ENCODE assay signal across 3 cellular contexts in the genomic region with DNA sequence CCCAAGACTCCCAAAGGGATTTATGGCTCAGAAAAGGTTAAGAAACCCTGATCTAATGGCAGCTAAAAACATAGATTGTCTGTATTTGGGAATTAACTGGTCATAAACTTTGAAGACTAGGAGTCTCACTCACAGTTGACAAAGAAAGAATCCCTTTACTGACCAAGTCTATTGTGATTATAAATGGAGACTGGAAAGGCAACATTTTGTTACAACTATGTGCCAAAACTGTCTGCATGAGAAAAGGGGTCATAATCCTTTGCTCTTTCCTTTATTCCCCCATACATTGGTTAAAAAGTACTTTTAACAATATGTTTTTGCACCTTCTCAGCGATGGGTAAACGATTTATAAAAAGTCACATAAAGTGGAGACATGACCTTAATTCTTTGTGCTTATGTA.
TF ChIP-seq lines count a peak whose summit lies in the region.

No MANE protein-coding gene starts in this region.

TF ChIP-seq in SK-N-SH, 30 proteins besides CTCF, POLR2A, EP300 and RAD21 (continued from another document):
- TF ChIP-seq TEAD4 (IDR thresholded peaks at IDR 0.05; ENCODE audit: borderline replicate concordance, insufficient read depth) (no peak), POLR2AphosphoS5 (IDR thresholded peaks at IDR 0.05; ENCODE audit: low read depth, low read length) (no peak), ELF1 (IDR thresholded peaks at IDR 0.05) (no peak), USF2 (IDR thresholded peaks at IDR 0.05; ENCODE audit: borderline replicate concordance, low read depth, low read length) (no peak), TCF12 (IDR thresholded peaks at IDR 0.05) (no peak), TAF1 (IDR thresholded peaks at IDR 0.05; ENCODE audit: borderline replicate concordance, low read depth, low read length) (no peak), MEF2A (IDR thresholded peaks at IDR 0.05; ENCODE audit: borderline replicate concordance, low read depth) (no peak), FOXJ3 (CRISPR knock-in tag; IDR thresholded peaks at IDR 0.05) (no peak), USF1 (IDR thresholded peaks at IDR 0.05; ENCODE audit: borderline replicate concordance, low read depth) (no peak), MXI1 (IDR thresholded peaks at IDR 0.05; ENCODE audit: low read depth, low read length) (no peak), PBX3 (IDR thresholded peaks at IDR 0.05) (no peak), RFX5 (IDR thresholded peaks at IDR 0.05; ENCODE audit: low read length) (no peak)

TF ChIP-seq in SK-N-SH treated with all-trans-retinoic acid at 6 μM for 48 hours, 23 proteins besides CTCF, POLR2A, EP300 and RAD21 (continued from another document):
- TF ChIP-seq PATZ1 (CRISPR knock-in tag; IDR thresholded peaks at IDR 0.05; ENCODE audit: borderline replicate concordance) (no peak), ZFP3 (CRISPR knock-in tag; IDR thresholded peaks at IDR 0.05) (no peak), OSR1 (CRISPR knock-in tag; IDR thresholded peaks at IDR 0.05) (no peak), ZNF565 (CRISPR knock-in tag; conservative IDR thresholded peaks at IDR 0.05; ENCODE audit: low read depth) (no peak), GLIS3 (CRISPR knock-in tag; IDR thresholded peaks at IDR 0.05) (no peak), BACH2 (CRISPR knock-in tag; IDR thresholded peaks at IDR 0.05; ENCODE audit: borderline replicate concordance) (no peak), CSRNP3 (CRISPR knock-in tag; IDR thresholded peaks at IDR 0.05) (no peak), ARNTL (CRISPR knock-in tag; IDR thresholded peaks at IDR 0.05; ENCODE audit: borderline replicate concordance, low read depth) (no peak), RARB (CRISPR knock-in tag; IDR thresholded peaks at IDR 0.05) (no peak), ZC3H10 (CRISPR knock-in tag; IDR thresholded peaks at IDR 0.05) (no peak), ZNF8 (CRISPR knock-in tag; IDR thresholded peaks at IDR 0.05) (no peak)
- TF ChIP-seq, protein P1, sequence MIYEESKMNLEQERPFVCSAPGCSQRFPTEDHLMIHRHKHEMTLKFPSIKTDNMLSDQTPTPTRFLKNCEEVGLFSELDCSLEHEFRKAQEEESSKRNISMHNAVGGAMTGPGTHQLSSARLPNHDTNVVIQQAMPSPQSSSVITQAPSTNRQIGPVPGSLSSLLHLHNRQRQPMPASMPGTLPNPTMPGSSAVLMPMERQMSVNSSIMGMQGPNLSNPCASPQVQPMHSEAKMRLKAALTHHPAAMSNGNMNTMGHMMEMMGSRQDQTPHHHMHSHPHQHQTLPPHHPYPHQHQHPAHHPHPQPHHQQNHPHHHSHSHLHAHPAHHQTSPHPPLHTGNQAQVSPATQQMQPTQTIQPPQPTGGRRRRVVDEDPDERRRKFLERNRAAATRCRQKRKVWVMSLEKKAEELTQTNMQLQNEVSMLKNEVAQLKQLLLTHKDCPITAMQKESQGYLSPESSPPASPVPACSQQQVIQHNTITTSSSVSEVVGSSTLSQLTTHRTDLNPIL (CRISPR knock-in tag; IDR thresholded peaks at IDR 0.05; ENCODE audit: low read depth): no peak

TF ChIP-seq in WTC11, 78 proteins besides CTCF, POLR2A, EP300 and RAD21 (continued from another document):
- TF ChIP-seq, protein P2, sequence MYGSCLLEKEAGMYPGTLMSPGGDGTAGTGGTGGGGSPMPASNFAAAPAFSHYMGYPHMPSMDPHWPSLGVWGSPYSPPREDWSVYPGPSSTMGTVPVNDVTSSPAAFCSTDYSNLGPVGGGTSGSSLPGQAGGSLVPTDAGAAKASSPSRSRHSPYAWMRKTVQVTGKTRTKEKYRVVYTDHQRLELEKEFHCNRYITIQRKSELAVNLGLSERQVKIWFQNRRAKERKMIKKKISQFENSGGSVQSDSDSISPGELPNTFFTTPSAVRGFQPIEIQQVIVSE (CRISPR knock-in tag; IDR thresholded peaks at IDR 0.05; ENCODE audit: borderline replicate concordance): no peak
- TF ChIP-seq, protein P3, sequence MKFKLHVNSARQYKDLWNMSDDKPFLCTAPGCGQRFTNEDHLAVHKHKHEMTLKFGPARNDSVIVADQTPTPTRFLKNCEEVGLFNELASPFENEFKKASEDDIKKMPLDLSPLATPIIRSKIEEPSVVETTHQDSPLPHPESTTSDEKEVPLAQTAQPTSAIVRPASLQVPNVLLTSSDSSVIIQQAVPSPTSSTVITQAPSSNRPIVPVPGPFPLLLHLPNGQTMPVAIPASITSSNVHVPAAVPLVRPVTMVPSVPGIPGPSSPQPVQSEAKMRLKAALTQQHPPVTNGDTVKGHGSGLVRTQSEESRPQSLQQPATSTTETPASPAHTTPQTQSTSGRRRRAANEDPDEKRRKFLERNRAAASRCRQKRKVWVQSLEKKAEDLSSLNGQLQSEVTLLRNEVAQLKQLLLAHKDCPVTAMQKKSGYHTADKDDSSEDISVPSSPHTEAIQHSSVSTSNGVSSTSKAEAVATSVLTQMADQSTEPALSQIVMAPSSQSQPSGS (CRISPR knock-in tag; IDR thresholded peaks at IDR 0.05; ENCODE audit: borderline replicate concordance, low read depth): no peak
- no peak for TF ChIP-seq ZBTB21 (CRISPR knock-in tag; IDR thresholded peaks at IDR 0.05; ENCODE audit: borderline replicate concordance)
- TF ChIP-seq, protein P4, sequence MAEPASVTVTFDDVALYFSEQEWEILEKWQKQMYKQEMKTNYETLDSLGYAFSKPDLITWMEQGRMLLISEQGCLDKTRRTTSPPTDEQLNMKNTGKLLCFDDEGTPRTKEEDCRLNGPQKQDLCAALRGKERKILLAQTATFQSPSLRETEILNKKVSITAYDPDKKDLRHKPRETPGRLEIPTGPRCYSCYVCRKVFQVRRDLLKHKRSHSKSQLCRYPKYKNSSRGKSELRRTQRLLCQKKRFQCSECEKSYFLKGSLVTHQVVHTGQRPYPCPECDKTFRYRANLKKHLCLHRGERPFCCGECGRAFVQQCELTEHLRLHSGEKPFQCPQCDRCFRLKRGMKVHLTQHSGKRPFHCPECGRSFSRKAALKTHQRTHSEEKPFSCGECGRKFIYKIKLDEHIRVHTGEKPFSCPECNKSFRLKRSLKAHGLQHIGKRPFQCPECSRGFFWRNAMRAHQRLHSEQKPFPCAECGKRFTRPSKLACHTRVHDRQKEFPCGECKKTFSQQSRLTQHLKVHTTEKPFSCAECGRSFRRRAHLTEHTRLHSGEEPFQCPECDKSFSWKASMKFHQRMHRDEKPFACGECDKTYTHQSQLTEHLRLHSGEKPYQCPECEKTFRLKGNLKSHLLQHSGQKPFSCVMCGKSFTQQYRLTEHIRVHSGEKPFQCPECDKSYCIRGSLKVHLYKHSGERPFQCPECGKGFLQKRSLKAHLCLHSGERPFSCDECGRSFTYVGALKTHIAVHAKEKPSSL (CRISPR knock-in tag; conservative IDR thresholded peaks at IDR 0.05): no peak
- no peak for TF ChIP-seq EMX1 (CRISPR knock-in tag; IDR thresholded peaks at IDR 0.05)
- TF ChIP-seq ESRRA (CRISPR knock-in tag; IDR thresholded peaks at IDR 0.05; ENCODE audit: borderline replicate concordance): no peak
- no peak for TF ChIP-seq GABPB1 (CRISPR knock-in tag; IDR thresholded peaks at IDR 0.05)
- TF ChIP-seq, protein P5, sequence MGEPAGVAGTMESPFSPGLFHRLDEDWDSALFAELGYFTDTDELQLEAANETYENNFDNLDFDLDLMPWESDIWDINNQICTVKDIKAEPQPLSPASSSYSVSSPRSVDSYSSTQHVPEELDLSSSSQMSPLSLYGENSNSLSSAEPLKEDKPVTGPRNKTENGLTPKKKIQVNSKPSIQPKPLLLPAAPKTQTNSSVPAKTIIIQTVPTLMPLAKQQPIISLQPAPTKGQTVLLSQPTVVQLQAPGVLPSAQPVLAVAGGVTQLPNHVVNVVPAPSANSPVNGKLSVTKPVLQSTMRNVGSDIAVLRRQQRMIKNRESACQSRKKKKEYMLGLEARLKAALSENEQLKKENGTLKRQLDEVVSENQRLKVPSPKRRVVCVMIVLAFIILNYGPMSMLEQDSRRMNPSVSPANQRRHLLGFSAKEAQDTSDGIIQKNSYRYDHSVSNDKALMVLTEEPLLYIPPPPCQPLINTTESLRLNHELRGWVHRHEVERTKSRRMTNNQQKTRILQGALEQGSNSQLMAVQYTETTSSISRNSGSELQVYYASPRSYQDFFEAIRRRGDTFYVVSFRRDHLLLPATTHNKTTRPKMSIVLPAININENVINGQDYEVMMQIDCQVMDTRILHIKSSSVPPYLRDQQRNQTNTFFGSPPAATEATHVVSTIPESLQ (CRISPR knock-in tag; IDR thresholded peaks at IDR 0.05): no peak
TF ChIP-seq in WTC11: peak in this region for 0.
